In genomic region chr2:85525029-85525428, GRCh38 we compare ENCODE assay signal across 14 cellular contexts. TPM values are rescaled to one million over a fixed set of nuclear protein-coding genes. Genes with fewer than 3 reads are reported as not detected.
A peak's percentile ranks its signal among the peaks of the same experiment; 100 is the strongest.
DNase-seq lines count a peak whose midpoint lies in the region; ATAC-seq and TF ChIP-seq lines count a peak whose summit lies in the region.
"Had no signal": no experiment of that assay in that cellular context is flagged by ENCODE, and none has a peak within 500 bp of the region (broad histone marks: within the 10 kb centered on the region; RNA-seq: fewer than 3 reads in every experiment).

No MANE protein-coding gene starts in this region.

- H3K27ac Mint-ChIP-seq in endothelial cell (ENCODE audit: unreplicated experiment), result no peak overlapping the region
- H3K27ac Mint-ChIP-seq: naive thymus-derived CD8-positive, alpha-beta T cell had no signal

- H3K4me1 ChIP-seq in right atrium auricular region, result peaks cover 0 to 20% of the 10 kb centered on the region in 2 donors
- peaks cover 16 to 22% of the 10 kb centered on the region in 2 donors for H3K4me1 ChIP-seq in muscle layer of duodenum (ENCODE audit: control insufficient read depth in 1 of 2, insufficient read depth in 2 of 2, low read length in 2 of 2)
- H3K4me1 ChIP-seq in vagina, result peaks cover 19% of the 10 kb centered on the region

- peak overlapping the region; percentile 66 to 71 for H3K27ac ChIP-seq in right atrium auricular region
- H3K27ac ChIP-seq in muscle layer of duodenum (ENCODE audit: low read length), result peak overlapping the region; percentile 9
- H3K27ac ChIP-seq in vagina, result peak overlapping the region; percentile 65

- no peak overlapping the region for H3K4me3 ChIP-seq in right atrium auricular region
- H3K4me3 ChIP-seq in muscle layer of duodenum (ENCODE audit: low read depth in 1 of 2, low read length in 2 of 2), result no peak overlapping the region
- no peak overlapping the region for H3K4me3 ChIP-seq in vagina
- H3K4me3 ChIP-seq in foreskin fibroblast (ENCODE audit: low read depth in 1 of 2, low read length in 2 of 2), result no peak overlapping the region
- H3K4me3 ChIP-seq: adrenal gland had no signal

- TF ChIP-seq POLR2A in vagina (IDR thresholded peaks at IDR 0.05), result no peak

- TF ChIP-seq CTCF in right atrium auricular region (IDR thresholded peaks at IDR 0.05) (no peak), vagina (IDR thresholded peaks at IDR 0.05) (no peak), foreskin fibroblast (IDR thresholded peaks at IDR 0.05; ENCODE audit: low read depth, low read length) (no peak), endothelial cell (IDR thresholded peaks at IDR 0.05; ENCODE audit: unreplicated experiment) (no peak)

- no peak for ATAC-seq in Right ventricle myocardium superior (ENCODE audit: poor library complexity)
- ATAC-seq: activated T-cell treated with anti-CD3 and anti-CD28 coated beads, Interleukin-2, amount 50 U/mL, for 4 hours; naive thymus-derived CD8-positive, alpha-beta T cell had no signal

- H3K36me3 ChIP-seq in right atrium auricular region, result no peaks in the 10 kb centered on the region
- H3K36me3 ChIP-seq in muscle layer of duodenum (ENCODE audit: control insufficient read depth in 1 of 2, insufficient read depth in 2 of 2, low read length in 2 of 2), result no peaks in the 10 kb centered on the region
- no peaks in the 10 kb centered on the region for H3K36me3 ChIP-seq in vagina
- H3K36me3 ChIP-seq: adrenal gland had no signal

- H3K27me3 ChIP-seq in right atrium auricular region (no peaks in the 10 kb centered on the region), muscle layer of duodenum (ENCODE audit: low read depth, low read length) (no peaks in the 10 kb centered on the region), vagina (no peaks in the 10 kb centered on the region)
- H3K27me3 ChIP-seq: adrenal gland had no signal

- no peaks in the 10 kb centered on the region for H3K9me3 Mint-ChIP-seq in endothelial cell (ENCODE audit: unreplicated experiment)
- H3K9me3 Mint-ChIP-seq: activated T-cell treated with anti-CD3 and anti-CD28 coated beads, Interleukin-2, amount 50 U/mL, for 4 hours; naive thymus-derived CD8-positive, alpha-beta T cell had no signal

- H3K4me3 Mint-ChIP-seq in endothelial cell (ENCODE audit: unreplicated experiment), result no peak overlapping the region
- H3K4me3 Mint-ChIP-seq: activated T-cell treated with anti-CD3 and anti-CD28 coated beads, Interleukin-2, amount 50 U/mL, for 4 hours; naive thymus-derived CD8-positive, alpha-beta T cell had no signal

- DNase-seq in right atrium auricular region (ENCODE audit: low spot score), result no peak
- DNase-seq in Right ventricle myocardium superior, result no peak
- no peak for DNase-seq in vagina (ENCODE audit: extremely low spot score in 2 of 2)
- DNase-seq in foreskin fibroblast, result no peak
- DNase-seq in endothelial cell (ENCODE audit: low spot score), result no peak
- DNase-seq: ACHN; activated CD4-positive, alpha-beta T cell treated with anti-CD3 and anti-CD28 coated beads for 1 hour; activated T-cell treated with anti-CD3 and anti-CD28 coated beads, Interleukin-2, amount 50 U/mL, for 4 hours; DMS 273 treated with DMSO at 0.1 percent for 48 hours; foreskin melanocyte; naive thymus-derived CD8-positive, alpha-beta T cell; NCI-H2029 had no signal

- H3K9me3 ChIP-seq in right atrium auricular region (no peaks in the 10 kb centered on the region), muscle layer of duodenum (ENCODE audit: control insufficient read depth in 1 of 2, low read length in 2 of 2) (no peaks in the 10 kb centered on the region), vagina (no peaks in the 10 kb centered on the region)
- H3K9me3 ChIP-seq: adrenal gland had no signal

- intact Hi-C loops in Right ventricle myocardium superior (cut with DNase I), result no loop called here
- intact Hi-C loops in vagina (cut with DNase I), result no loop called here

- peaks cover 2% of the 10 kb centered on the region for H3K27me3 Mint-ChIP-seq in endothelial cell (ENCODE audit: unreplicated experiment)

- peaks cover 7% of the 10 kb centered on the region for H3K4me1 Mint-ChIP-seq in endothelial cell (ENCODE audit: unreplicated experiment)

- H3K36me3 Mint-ChIP-seq in endothelial cell (ENCODE audit: low read depth, unreplicated experiment), result no peaks in the 10 kb centered on the region
- H3K36me3 Mint-ChIP-seq: naive thymus-derived CD8-positive, alpha-beta T cell had no signal

RNA-seq across cellular contexts. Expression of gene MAT2A, which starts 13.9 kb away (rescaled TPM):
- total RNA-seq in right atrium auricular region (100 to 1,000 TPM in 1 of 2 donors, 10 to 100 TPM in 1; 95.6 to 101 TPM), Right ventricle myocardium superior (116 TPM), vagina (177 TPM), endothelial cell (ENCODE audit: unreplicated experiment) (151 TPM)

RNA-seq across cellular contexts. Expression of gene GGCX, which starts 36.3 kb away (rescaled TPM):
- total RNA-seq in right atrium auricular region, result 10 to 100 TPM; 18.0 to 23.3 TPM
- 25.1 TPM for total RNA-seq in Right ventricle myocardium superior
- 18.2 TPM for total RNA-seq in vagina
- 145 TPM for total RNA-seq in endothelial cell (ENCODE audit: unreplicated experiment)

RNA-seq across cellular contexts. Expression of gene VAMP8, which starts 52.4 kb away (rescaled TPM):
- total RNA-seq in right atrium auricular region (10 to 100 TPM; 11.9 to 26.1 TPM), Right ventricle myocardium superior (16.9 TPM), vagina (46.2 TPM), endothelial cell (ENCODE audit: unreplicated experiment) (225 TPM)

RNA-seq across cellular contexts. Expression of gene VAMP5, which starts 59.2 kb away (rescaled TPM):
- total RNA-seq in right atrium auricular region (10 to 100 TPM; 37.2 to 61.7 TPM), Right ventricle myocardium superior (56.3 TPM), vagina (42.5 TPM), endothelial cell (ENCODE audit: unreplicated experiment) (296 TPM)

Comparison
In these comparisons a context has a peak if more than half of its experiments do, and no peak if none do; other contexts are left out.
1. H3K27ac ChIP-seq: peak in every context shown above with its lines; median percentile 68 in right atrium auricular region; 65 in vagina; 9 in muscle layer of duodenum.